In the genomic region with DNA sequence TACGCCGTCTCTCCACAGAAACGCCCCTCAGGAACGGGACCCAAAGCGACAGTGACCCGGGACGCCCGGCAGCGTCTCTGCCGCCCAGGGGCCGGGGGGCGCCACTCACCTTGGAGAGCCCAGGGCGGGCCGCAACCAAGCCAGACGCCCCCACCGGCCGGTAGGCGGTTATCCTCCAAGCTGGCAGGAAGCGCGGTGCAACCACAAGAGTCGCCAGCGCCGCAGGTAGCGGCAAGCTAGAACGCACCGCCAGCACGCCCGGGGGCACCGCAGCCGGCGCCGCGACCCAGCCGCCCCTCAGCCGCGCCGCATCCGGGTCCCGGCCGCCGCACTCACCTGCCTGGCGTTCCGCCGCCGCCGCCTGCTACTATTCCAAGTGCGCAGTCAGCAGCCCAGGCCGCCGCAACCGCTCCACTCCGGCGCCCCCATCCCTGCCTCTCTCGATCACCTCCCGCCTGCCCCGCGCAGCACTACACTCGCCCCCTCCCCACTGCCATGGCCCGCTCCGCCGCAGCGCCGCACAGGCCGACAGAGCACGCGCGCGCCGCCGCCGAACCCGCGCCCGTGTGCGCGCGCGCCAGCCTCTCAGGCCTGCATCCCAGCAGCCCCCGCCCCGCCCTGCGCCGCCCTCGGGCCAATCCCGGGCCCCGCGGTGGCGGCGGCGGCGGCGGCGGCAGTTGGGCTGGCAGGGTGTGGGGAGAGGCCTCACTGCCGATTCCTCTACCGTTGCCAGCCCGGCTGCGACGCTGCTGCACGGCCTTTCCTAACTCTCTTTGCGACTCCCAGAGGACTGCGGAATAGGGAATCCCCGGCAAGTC, we compare ENCODE assay signal across 8 cellular contexts. TPM values are rescaled to one million over a fixed set of nuclear protein-coding genes. Genes with fewer than 3 reads are reported as not detected.
DNase-seq lines count a peak whose midpoint lies in the region; ATAC-seq, FAIRE-seq and TF ChIP-seq lines count a peak whose summit lies in the region.

PIK3CB (minus strand) TSS at position 570 of the 818 bp plus-strand sequence. CDS start 75,585 bp downstream, outside the sequence.

- no peak for FAIRE-seq in H1 (lab: Jason Lieb, UNC)

- H2BK20ac ChIP-seq in H1 (ENCODE audit: low read length): no peak within 1 kb of the TSS

- TF ChIP-seq RAD21 in H1 (IDR thresholded peaks at IDR 0.05 in 1 of 2, conservative IDR thresholded peaks at IDR 0.05 in 1 of 2; ENCODE audit: low read depth in 2 of 2, low read length in 2 of 2): peak; percentile 35 to 51

- DNase-seq in CMK (ENCODE audit: low read depth) (peak; percentile 61), HT-29 (ENCODE audit: low spot score) (peak; percentile 87), NOMO-1 (lab: John Stamatoyannopoulos, UW; ENCODE audit: unreplicated experiment in 2 of 2) (peak; percentile 88 to 98), H1 (ENCODE audit: low read depth in 1 of 2, low spot score in 2 of 2) (peak; percentile 47 to 92), midbrain (lab: John Stamatoyannopoulos, UW) (peak; percentile 89)
- DNase-seq in activated CD8-positive, alpha-beta memory T cell treated with anti-CD3 and anti-CD28 coated beads, Interleukin-2, amount 10 ng/mL, durations not matched to agents 7 days and 5 days: peak; percentile 84
- DNase-seq in stimulated activated CD8-positive, alpha-beta memory T cell treated with anti-CD3 and anti-CD28 coated beads, Interleukin-2, amount 100 ng/mL, for 1 hour (ENCODE audit: low read depth in 2 of 2): peak; percentile 69 to 76

- H3K9me3 Mint-ChIP-seq in activated CD8-positive, alpha-beta memory T cell treated with anti-CD3 and anti-CD28 coated beads, Interleukin-2, amount 10 ng/mL, durations not matched to agents 7 days and 5 days (ENCODE audit: low read depth): no peaks in the 10 kb centered on the region

- peaks cover 22% of the 10 kb centered on the region for H3K4me1 Mint-ChIP-seq in activated CD8-positive, alpha-beta memory T cell treated with anti-CD3 and anti-CD28 coated beads, Interleukin-2, amount 10 ng/mL, durations not matched to agents 7 days and 5 days

- peaks cover 0 to 4% of the 10 kb centered on the region in 2 experiments for H4K20me1 ChIP-seq in H1 (replicated peaks in 1 of 2; ENCODE audit: control insufficient read depth in 1 of 2, insufficient read depth in 2 of 2, low read length in 2 of 2)

- no peaks in the 10 kb centered on the region for H3K36me3 ChIP-seq in H1 (ENCODE audit: control insufficient read depth in 2 of 4, insufficient read depth in 4 of 4, low read length in 3 of 4)

- H2BK12ac ChIP-seq in H1 (ENCODE audit: low read depth, low read length): peak within 1 kb of the TSS; percentile 82; the same call in 1 of the 2 replicates

- H3K79me2 ChIP-seq in H1 (ENCODE audit: control insufficient read depth in 1 of 2, insufficient read depth in 2 of 2, low read length in 2 of 2): peaks cover 3 to 41% of the 10 kb centered on the region in 2 experiments; a peak in 3 of 4 replicates

- H2BK120ac ChIP-seq in H1 (replicated peaks; ENCODE audit: low read depth, low read length): peak within 1 kb of the TSS; percentile 82

- peak within 1 kb of the TSS; percentile 92 for H3K56ac ChIP-seq in H1 (replicated peaks; ENCODE audit: insufficient read length, low read depth, low read length)

- CTCF ChIA-PET in activated CD8-positive, alpha-beta memory T cell treated with anti-CD3 and anti-CD28 coated beads, Interleukin-2, amount 10 ng/mL, durations not matched to agents 7 days and 5 days (lab: Charles Lee): interaction anchor here (1.2 to 2.4 kb wide), 6 partner anchors 9 to 241 kb away, joined by 3 to 9 read pairs (median 4); partner anchors contain the start of gene CEP70
- CTCF ChIA-PET in H1 (lab: Charles Lee; ENCODE audit: partially characterized antibody): interaction anchor here (0.6 to 1.8 kb wide), 7 partner anchors 9 to 123 kb away, joined by 3 to 6 read pairs (median 3); no protein-coding TSS in a partner anchor

- peak within 1 kb of the TSS; percentile 30 for H3K4ac ChIP-seq in H1 (replicated peaks; ENCODE audit: insufficient read length, low read depth, low read length)

- H2BK5ac ChIP-seq in H1 (ENCODE audit: low read depth, low read length): peak within 1 kb of the TSS; percentile 91

- no peak within 1 kb of the TSS for H3K23ac ChIP-seq in H1 (ENCODE audit: insufficient read length)

- no peaks in the 10 kb centered on the region for H3K27me3 ChIP-seq in H1 (replicated peaks in 1 of 4; ENCODE audit: control insufficient read depth in 3 of 4, extremely low read depth in 1 of 4, insufficient read depth in 3 of 4, low read length in 3 of 4)

- peak within 1 kb of the TSS; percentile 98 for H4K8ac ChIP-seq in H1 (ENCODE audit: extremely low read depth, insufficient read depth, low read length)

- peak; percentile 86 for ATAC-seq in GM19463 (IDR thresholded peaks at IDR 0.05; ENCODE audit: unreplicated experiment)
- peak; percentile 94 for ATAC-seq in activated CD8-positive, alpha-beta memory T cell treated with anti-CD3 and anti-CD28 coated beads, Interleukin-2, amount 10 ng/mL, durations not matched to agents 7 days and 5 days

- H3K79me1 ChIP-seq in H1 (ENCODE audit: low read depth, low read length): peaks cover 3% of the 10 kb centered on the region; the same call in 1 of the 2 replicates

- H3K27ac ChIP-seq in H1 (ENCODE audit: low read depth, low read length): peak within 1 kb of the TSS; percentile 93

- H3K9ac ChIP-seq in H1 (replicated peaks in 1 of 4; ENCODE audit: extremely low read depth in 1 of 4, low read depth in 3 of 4, low read length in 3 of 4): peak within 1 kb of the TSS; percentile 86 to 95 (median 91)

- 0 out of 2 replicates have a peak within 1 kb of the TSS, but pooled peaks have one; percentile 74 for H2AFZ ChIP-seq in H1 (ENCODE audit: low read length)

- peak within 1 kb of the TSS; percentile 78 for H3K18ac ChIP-seq in H1 (ENCODE audit: extremely low read depth, low read length)

- H3K4me3 ChIP-seq in H1 (ENCODE audit: extremely low read depth in 1 of 4, insufficient read depth in 2 of 4, low read depth in 3 of 4, low read length in 4 of 4): peak within 1 kb of the TSS; percentile 84 to 94 (median 88)

- H2BK15ac ChIP-seq in H1 (ENCODE audit: low read length): peak within 1 kb of the TSS; percentile 3; the same call in 1 of the 2 replicates

- H2AK5ac ChIP-seq in H1 (ENCODE audit: low read depth, low read length): no peak within 1 kb of the TSS

- peaks cover 0 to 6% (median 2%) of the 10 kb centered on the region in 4 experiments; a peak in 4 of 7 replicates for H3K4me1 ChIP-seq in H1 (replicated peaks in 1 of 4; ENCODE audit: control insufficient read depth in 3 of 4, insufficient read depth in 4 of 4, low read length in 3 of 4)

- peak in 2 of 3 experiments; percentile 51 to 72; a peak in 3 of 4 replicates for TF ChIP-seq CTCF in H1 (IDR thresholded peaks at IDR 0.05; ENCODE audit: control extremely low read depth in 1 of 3, insufficient read depth in 1 of 3, low read depth in 1 of 3, low read length in 3 of 3)

- POLR2A ChIA-PET in H1 (lab: Charles Lee; ENCODE audit: partially characterized antibody): interaction anchor here (0.8 to 3.9 kb wide), 5 partner anchors 11 to 57 kb away, joined by 3 to 28 read pairs (median 8); no protein-coding TSS in a partner anchor

- peak within 1 kb of the TSS; percentile 92 for H4K5ac ChIP-seq in H1 (ENCODE audit: insufficient read length, low read depth, low read length)

- H3K27me3 Mint-ChIP-seq in activated CD8-positive, alpha-beta memory T cell treated with anti-CD3 and anti-CD28 coated beads, Interleukin-2, amount 10 ng/mL, durations not matched to agents 7 days and 5 days: peaks cover 2% of the 10 kb centered on the region

- peak within 1 kb of the TSS; percentile 14 for H4K91ac ChIP-seq in H1 (replicated peaks; ENCODE audit: insufficient read length, low read length)

- peak in 1 of 2 experiments; percentile 67; a peak in 1 of 3 replicates for TF ChIP-seq EP300 in H1 (IDR thresholded peaks at IDR 0.05; ENCODE audit: borderline replicate concordance in 1 of 2, low read depth in 2 of 2, low read length in 2 of 2)

- H3K14ac ChIP-seq in H1 (ENCODE audit: insufficient read length): peak within 1 kb of the TSS; percentile 8

- TF ChIP-seq POLR2A in H1 (IDR thresholded peaks at IDR 0.05; ENCODE audit: control extremely low read depth in 1 of 2, low read depth in 2 of 2, low read length in 2 of 2): peak; percentile 91 to 94

- peaks cover 12% of the 10 kb centered on the region for H3K23me2 ChIP-seq in H1 (ENCODE audit: low read depth, low read length)

- H3K9me3 ChIP-seq in H1 (ENCODE audit: insufficient read depth in 2 of 2, low read depth in 1 of 2, low read length in 1 of 2): no peaks in the 10 kb centered on the region

- WGBS in H1 (ENCODE audit: extremely low coverage in 1 of 2, insufficient coverage in 1 of 2, insufficient read length in 1 of 2, insufficient replicate concordance in 2 of 2, low coverage in 1 of 2, low lambda C conversion rate in 2 of 2, missing lambda C conversion rate in 1 of 2), 2 experiments: 2% methylated on average over 23 of the region's 100 CpGs; no CpG with 5 or more reads in 1 of the 2 experiments

- H3K27ac Mint-ChIP-seq in activated CD8-positive, alpha-beta memory T cell treated with anti-CD3 and anti-CD28 coated beads, Interleukin-2, amount 10 ng/mL, durations not matched to agents 7 days and 5 days: peak within 1 kb of the TSS; percentile 87

- H3K4me3 Mint-ChIP-seq in activated CD8-positive, alpha-beta memory T cell treated with anti-CD3 and anti-CD28 coated beads, Interleukin-2, amount 10 ng/mL, durations not matched to agents 7 days and 5 days: peak within 1 kb of the TSS; percentile 83

- H3K36me3 Mint-ChIP-seq in activated CD8-positive, alpha-beta memory T cell treated with anti-CD3 and anti-CD28 coated beads, Interleukin-2, amount 10 ng/mL, durations not matched to agents 7 days and 5 days: peaks cover 10% of the 10 kb centered on the region

- H3K4me2 ChIP-seq in H1 (ENCODE audit: insufficient read depth in 1 of 2, low read depth in 2 of 2, low read length in 2 of 2): peak within 1 kb of the TSS; percentile 94 to 95

TF ChIP-seq in H1, 55 proteins besides CTCF, POLR2A, EP300 and RAD21 (continues in another document):
- no peak for TF ChIP-seq CBX8 (IDR thresholded peaks at IDR 0.05; ENCODE audit: borderline replicate concordance, low read depth, low read length)
- 0 out of 4 replicates have a peak, but pooled peaks of 1 of the 2 experiments have one; percentile 48 for TF ChIP-seq HDAC2 (IDR thresholded peaks at IDR 0.05; ENCODE audit: borderline replicate concordance in 1 of 2, low read depth in 2 of 2, low read length in 2 of 2)

RNA-seq across cellular contexts. Expression of gene PIK3CB, which starts in this region (rescaled TPM):
- total RNA-seq in HT-29 (2014; rRNA removed; shearing (Covaris generic)): 8.6 and 10.3 TPM in 2 replicates
- total RNA-seq in activated CD8-positive, alpha-beta memory T cell treated with anti-CD3 and anti-CD28 coated beads, Interleukin-2, amount 10 ng/mL, durations not matched to agents 7 days and 5 days: 1 to 10 TPM; 7.1 to 8.4 TPM
- 33.0 and 35.2 TPM in 2 replicates for total RNA-seq in H1 (2021; fragmentation: NEBNext Ultra II Directional; extraction: Animal tissue kit (Norgen Biotek cat#: 25700))
- polyA plus RNA-seq in H1 (2011; rRNA removed): 7.1 and 8.3 TPM in 2 replicates
- polyA plus RNA-seq in H1 (2011; cell fraction: cytosol; rRNA removed): 10.3 TPM
- 8.3 TPM for polyA plus RNA-seq in H1 (2011; cell fraction: nucleus; rRNA removed)
- polyA plus RNA-seq in H1 (2012, experiment 1 of 2): 14.7 to 20.8 TPM (median 18.0 TPM) in 4 replicates
- polyA plus RNA-seq in H1 (2012, experiment 2 of 2): 1.3 TPM
- 14.9 TPM for polyA plus RNA-seq in H1 (2013, experiment 1 of 2)
- 14.4 TPM for polyA plus RNA-seq in H1 (2013, experiment 2 of 2)
- 23.7 and 24.6 TPM in 2 replicates for polyA minus RNA-seq in H1 (2011; rRNA and poly(A)+ RNA removed)
- polyA minus RNA-seq in H1 (2011; cell fraction: cytosol; rRNA and poly(A)+ RNA removed): 17.0 TPM
- 39.3 TPM for polyA minus RNA-seq in H1 (2011; cell fraction: nucleus; rRNA and poly(A)+ RNA removed)

Comparison
In these comparisons a context has a peak if more than half of its experiments do, and no peak if none do; other contexts are left out.
1. Peak in every context shown above with its lines: DNase-seq, ATAC-seq, H3K4me3 ChIP-seq and H3K27ac ChIP-seq.